19 cellular contexts compared by ENCODE assay signal in the genomic region with DNA sequence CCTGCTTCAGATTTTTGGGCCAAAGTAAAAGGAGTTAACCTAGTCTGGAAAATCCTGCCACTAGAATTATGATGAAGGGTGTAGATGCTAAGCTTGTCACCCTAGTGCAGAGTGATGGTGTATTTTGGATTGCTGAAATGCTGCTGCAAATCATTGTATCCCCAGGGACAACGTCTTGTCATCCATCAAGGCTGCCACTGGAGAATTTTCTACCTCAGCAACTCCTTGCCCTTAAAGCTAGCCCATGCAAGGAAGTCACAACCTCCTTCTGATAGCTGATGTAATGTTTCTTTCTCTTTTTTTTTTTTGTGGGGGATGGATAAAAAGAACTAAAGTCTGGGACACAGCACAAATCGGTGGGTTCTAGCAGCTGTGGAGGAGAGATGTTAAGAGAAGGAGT.
DNase-seq lines count a peak whose midpoint lies in the region; ATAC-seq, FAIRE-seq and TF ChIP-seq lines count a peak whose summit lies in the region.
"Had no signal": no experiment of that assay in that cellular context is flagged by ENCODE, and none has a peak within 500 bp of the region (broad histone marks: within the 10 kb centered on the region; RNA-seq: fewer than 3 reads in every experiment).

No MANE protein-coding gene starts in this region.

- H3K36me3 Mint-ChIP-seq in mesothelial cell of epicardium = no peaks in the 10 kb centered on the region

- DNase-seq in ELF-1 (ENCODE audit: low read depth, low spot score) (peak; percentile 64), NCI-H226 (peak; percentile 19), mesothelial cell of epicardium (ENCODE audit: low spot score in 2 of 2, unreplicated experiment in 2 of 2) (no peak), urothelium cell line (ENCODE audit: low spot score) (no peak)
- no peak for DNase-seq in activated CD4-positive, alpha-beta T cell treated with anti-CD3 and anti-CD28 coated beads for 48 hours
- DNase-seq: AML-193; Caco-2; CD4-positive, alpha-beta T cell; GDM1; HCEC 1CT had no signal

- TF ChIP-seq CTCF in mesothelial cell of epicardium (IDR thresholded peaks at IDR 0.05; ENCODE audit: unreplicated experiment) = no peak

- no peak for ATAC-seq in HG03175 (IDR thresholded peaks at IDR 0.05; ENCODE audit: unreplicated experiment)
- ATAC-seq in GM19395 (IDR thresholded peaks at IDR 0.05; ENCODE audit: unreplicated experiment) = no peak
- ATAC-seq: A549, GM23338 had no signal

- FAIRE-seq in urothelium cell line (lab: Jason Lieb, UNC) = peak; percentile 48
- FAIRE-seq: A549, D721Med, GM12892, GM18507, H54 had no signal

- no peaks in the 10 kb centered on the region for H3K9me3 Mint-ChIP-seq in mesothelial cell of epicardium
- H3K9me3 Mint-ChIP-seq: CD4-positive, alpha-beta T cell; GM23338; IgD-negative memory B cell had no signal

- H3K4me1 Mint-ChIP-seq in mesothelial cell of epicardium = peaks cover 55% of the 10 kb centered on the region

- H3K27ac Mint-ChIP-seq in mesothelial cell of epicardium = peak overlapping the region; percentile 62
- H3K27ac Mint-ChIP-seq: CD4-positive, alpha-beta T cell; GM23338; IgD-negative memory B cell had no signal

- H3K4me3 Mint-ChIP-seq in mesothelial cell of epicardium = no peak overlapping the region
- H3K4me3 Mint-ChIP-seq: CD4-positive, alpha-beta T cell; GM23338; IgD-negative memory B cell had no signal

- H3K27me3 Mint-ChIP-seq in mesothelial cell of epicardium (ENCODE audit: low read depth) = no peaks in the 10 kb centered on the region

Comparison
In these comparisons a context has a peak if more than half of its experiments do, and no peak if none do; other contexts are left out.
1. DNase-seq: peak in ELF-1 (single experiment) and NCI-H226 (single experiment); none in mesothelial cell of epicardium (0 of 2), urothelium cell line (single experiment) and activated CD4-positive, alpha-beta T cell treated with anti-CD3 and anti-CD28 coated beads for 48 hours (single experiment).